ENCODE assay signal across 33 cellular contexts in genomic region chr1:7745783-7746182, GRCh38. TPM values are rescaled to one million over a fixed set of nuclear protein-coding genes. Genes with fewer than 3 reads are reported as not detected.
A peak's percentile ranks its signal among the peaks of the same experiment; 100 is the strongest.
DNase-seq lines count a peak whose midpoint lies in the region; ATAC-seq and TF ChIP-seq lines count a peak whose summit lies in the region.
"Had no signal": no experiment of that assay in that cellular context is flagged by ENCODE, and none has a peak within 500 bp of the region (broad histone marks: within the 10 kb centered on the region; RNA-seq: fewer than 3 reads in every experiment).

No MANE protein-coding gene starts in this region.

- TF ChIP-seq CTCF in WTC11 (IDR thresholded peaks at IDR 0.05): no peak
- TF ChIP-seq CTCF in HFFc6 (IDR thresholded peaks at IDR 0.05): no peak

- H3K23ac ChIP-seq in neuronal stem cell (ENCODE audit: low read depth, low read length, poor library complexity): no peak overlapping the region

- no peaks in the 10 kb centered on the region for H3K4me1 ChIP-seq in neuronal stem cell (ENCODE audit: control insufficient read depth in 2 of 2, insufficient read depth in 1 of 2, low read depth in 1 of 2, low read length in 2 of 2)
- H3K4me1 ChIP-seq: Caco-2, colonic mucosa, HAP-1, left ventricle myocardium inferior, tibial nerve had no signal

- no peak overlapping the region for H2AK5ac ChIP-seq in neuronal stem cell (ENCODE audit: low read depth, low read length)

- H2BK120ac ChIP-seq in neuronal stem cell (ENCODE audit: low read depth, low read length): no peak overlapping the region

- H3K27ac ChIP-seq in epithelial cell of prostate (peak overlapping the region; percentile 50), neuronal stem cell (replicated peaks; ENCODE audit: low read length) (no peak overlapping the region)
- H3K27ac ChIP-seq: colonic mucosa, KMS-11, left ventricle myocardium inferior, tibial nerve, WERI-Rb-1 had no signal

- H3K27me3 ChIP-seq in neuronal stem cell (ENCODE audit: control insufficient read depth in 3 of 3, insufficient read depth in 3 of 3, low read depth in 1 of 3, low read length in 3 of 3) (no peaks in the 10 kb centered on the region), H7 (ENCODE audit: control insufficient read depth, insufficient read depth, low read length) (no peaks in the 10 kb centered on the region)
- H3K27me3 ChIP-seq: colonic mucosa, tibial nerve had no signal

- H3K27ac Mint-ChIP-seq in WTC11 (peak overlapping the region; percentile 18), HFFc6 (no peak overlapping the region)
- no peak overlapping the region for H3K27ac Mint-ChIP-seq in activated T-cell treated with anti-CD3 and anti-CD28 coated beads, Interleukin-2, amount 50 U/mL, for 24 hours
- H3K27ac Mint-ChIP-seq: activated naive CD4-positive, alpha-beta T cell treated with anti-CD3 and anti-CD28 coated beads, Interleukin-2, amount 10 ng/mL, durations not matched to agents 7 days and 5 days; immature natural killer cell; mesothelial cell of epicardium; natural killer cell had no signal

- POLR2A ChIA-PET in WTC11 (lab: Charles Lee): no interaction called here

- H2BK5ac ChIP-seq in neuronal stem cell (ENCODE audit: low read length): no peak overlapping the region

- no peak overlapping the region for H3K14ac ChIP-seq in neuronal stem cell (ENCODE audit: low read length)

- CTCF ChIA-PET in WTC11 (lab: Charles Lee): interaction anchor here (1.4 to 1.7 kb wide), 2 partner anchors 10 to 76 kb away, joined by 3 to 7 read pairs; no protein-coding TSS in a partner anchor

- no peaks in the 10 kb centered on the region for H3K79me1 ChIP-seq in neuronal stem cell (ENCODE audit: low read depth, low read length)

- H4K8ac ChIP-seq in neuronal stem cell (ENCODE audit: low read depth, low read length): no peak overlapping the region

- no peak overlapping the region for H4K91ac ChIP-seq in neuronal stem cell (ENCODE audit: low read depth, low read length, poor library complexity)

- no peak overlapping the region for H2BK12ac ChIP-seq in neuronal stem cell (ENCODE audit: low read length)

- no peaks in the 10 kb centered on the region for H3K9me3 Mint-ChIP-seq in WTC11
- H3K9me3 Mint-ChIP-seq in HFFc6: no peaks in the 10 kb centered on the region
- H3K9me3 Mint-ChIP-seq in activated T-cell treated with anti-CD3 and anti-CD28 coated beads, Interleukin-2, amount 50 U/mL, for 24 hours: no peaks in the 10 kb centered on the region
- H3K9me3 Mint-ChIP-seq: activated naive CD4-positive, alpha-beta T cell treated with anti-CD3 and anti-CD28 coated beads, Interleukin-2, amount 10 ng/mL, durations not matched to agents 7 days and 5 days; immature natural killer cell; mesothelial cell of epicardium; natural killer cell; stimulated activated naive CD8-positive, alpha-beta T cell treated with anti-CD3 and anti-CD28 coated beads, Interleukin-15, amount 100 ng/mL, for 72 hours had no signal

- DNase-seq in WTC11 (ENCODE audit: low spot score) (no peak), epithelial cell of prostate (ENCODE audit: low read depth, low spot score) (peak; percentile 52), neuronal stem cell (ENCODE audit: low spot score) (no peak), H7 (no peak), HFFc6 (no peak)
- DNase-seq in activated T-cell treated with anti-CD3 and anti-CD28 coated beads, Interleukin-2, amount 50 U/mL, for 24 hours: no peak
- DNase-seq: activated CD4-positive, alpha-beta T cell treated with anti-CD3 and anti-CD28 coated beads, Interleukin-2, amount 50 U/mL, for 1 hour; activated naive CD4-positive, alpha-beta T cell treated with anti-CD3 and anti-CD28 coated beads, Interleukin-2, amount 10 ng/mL, durations not matched to agents 7 days and 5 days; amniotic stem cell; C1 segment of cervical spinal cord; Caco-2; colonic mucosa; DND-41; effector memory CD4-positive, alpha-beta T cell; hypothalamus; immature natural killer cell; left ventricle myocardium inferior; natural killer cell; NCI-H1694; NCI-H2171; NCI-H510A treated with DMSO at 0.1 percent for 48 hours; retina; SHP77; small intestine; stimulated activated CD4-positive, alpha-beta T cell treated with anti-CD3 and anti-CD28 coated beads, Interleukin-1b, Interleukin-23, amount 100 ng/mL, for 48 hours; stimulated activated CD8-positive, alpha-beta memory T cell treated with anti-CD3 and anti-CD28 coated beads, Interleukin-4, amount 100 ng/mL, for 48 hours; stimulated activated naive CD8-positive, alpha-beta T cell treated with anti-CD3 and anti-CD28 coated beads, Interleukin-15, amount 100 ng/mL, for 72 hours; WERI-Rb-1 had no signal

- H3K4me3 Mint-ChIP-seq in WTC11: no peak overlapping the region
- no peak overlapping the region for H3K4me3 Mint-ChIP-seq in HFFc6
- H3K4me3 Mint-ChIP-seq in activated T-cell treated with anti-CD3 and anti-CD28 coated beads, Interleukin-2, amount 50 U/mL, for 24 hours: no peak overlapping the region
- H3K4me3 Mint-ChIP-seq: activated naive CD4-positive, alpha-beta T cell treated with anti-CD3 and anti-CD28 coated beads, Interleukin-2, amount 10 ng/mL, durations not matched to agents 7 days and 5 days; immature natural killer cell; mesothelial cell of epicardium; natural killer cell; stimulated activated naive CD8-positive, alpha-beta T cell treated with anti-CD3 and anti-CD28 coated beads, Interleukin-15, amount 100 ng/mL, for 72 hours had no signal

- H3K4me3 ChIP-seq in neuronal stem cell (ENCODE audit: low read length in 2 of 2): no peak overlapping the region
- H3K4me3 ChIP-seq in H7 (ENCODE audit: insufficient read depth, low read depth, low read length): no peak overlapping the region
- H3K4me3 ChIP-seq: colonic mucosa, HAP-1, left ventricle myocardium inferior, tibial nerve had no signal

- H3K27me3 Mint-ChIP-seq in WTC11 (ENCODE audit: low read depth) (no peaks in the 10 kb centered on the region), HFFc6 (ENCODE audit: insufficient read depth) (peaks cover 43% of the 10 kb centered on the region)
- no peaks in the 10 kb centered on the region for H3K27me3 Mint-ChIP-seq in activated T-cell treated with anti-CD3 and anti-CD28 coated beads, Interleukin-2, amount 50 U/mL, for 24 hours
- H3K27me3 Mint-ChIP-seq: stimulated activated naive CD8-positive, alpha-beta T cell treated with anti-CD3 and anti-CD28 coated beads, Interleukin-15, amount 100 ng/mL, for 72 hours had no signal

- ATAC-seq in WTC11: no peak
- ATAC-seq in GM21423 (IDR thresholded peaks at IDR 0.05; ENCODE audit: unreplicated experiment): no peak
- ATAC-seq: natural killer cell; stimulated activated naive CD8-positive, alpha-beta T cell treated with anti-CD3 and anti-CD28 coated beads, Interleukin-15, amount 100 ng/mL, for 72 hours had no signal

- H3K9ac ChIP-seq in neuronal stem cell (ENCODE audit: low read depth, low read length, poor library complexity): no peak overlapping the region
- H3K9ac ChIP-seq: KMS-11 had no signal

- peaks cover 8% of the 10 kb centered on the region for H3K36me3 Mint-ChIP-seq in WTC11
- no peaks in the 10 kb centered on the region for H3K36me3 Mint-ChIP-seq in HFFc6 (ENCODE audit: low read depth)
- H3K36me3 Mint-ChIP-seq in activated T-cell treated with anti-CD3 and anti-CD28 coated beads, Interleukin-2, amount 50 U/mL, for 24 hours (ENCODE audit: low read depth): no peaks in the 10 kb centered on the region
- H3K36me3 Mint-ChIP-seq: activated naive CD4-positive, alpha-beta T cell treated with anti-CD3 and anti-CD28 coated beads, Interleukin-2, amount 10 ng/mL, durations not matched to agents 7 days and 5 days; immature natural killer cell; mesothelial cell of epicardium; natural killer cell had no signal

- H3K4me2 ChIP-seq in neuronal stem cell (ENCODE audit: insufficient read depth, low read length, poor library complexity, severe bottlenecking): no peak overlapping the region
- H3K4me2 ChIP-seq: KMS-11 had no signal

- H3K18ac ChIP-seq in neuronal stem cell (ENCODE audit: low read length): peak overlapping the region; percentile 38

- H3K4ac ChIP-seq in neuronal stem cell (ENCODE audit: low read length): no peak overlapping the region

- H2AFZ ChIP-seq in neuronal stem cell (ENCODE audit: low read length): no peak overlapping the region

- no peaks in the 10 kb centered on the region for H3K9me3 ChIP-seq in neuronal stem cell (replicated peaks in 1 of 2; ENCODE audit: control insufficient read depth in 2 of 2, insufficient read depth in 1 of 2, low read depth in 1 of 2, low read length in 2 of 2)
- H3K9me3 ChIP-seq: Caco-2, colonic mucosa, HAP-1, left ventricle myocardium inferior, tibial nerve had no signal

- no CpG with 5 or more reads among the region's 10 CpGs for WGBS in neuronal stem cell (ENCODE audit: extremely low coverage in 2 of 2, insufficient read length in 2 of 2, insufficient replicate concordance in 1 of 2), 2 donors

- H3K36me3 ChIP-seq in neuronal stem cell (replicated peaks in 1 of 2; ENCODE audit: control insufficient read depth in 2 of 2, insufficient read depth in 2 of 2, low read length in 2 of 2) (peaks cover 7 to 75% of the 10 kb centered on the region in 2 donors), H7 (replicated peaks; ENCODE audit: control insufficient read depth, insufficient read depth, low read length) (no peaks in the 10 kb centered on the region)
- H3K36me3 ChIP-seq: colonic mucosa had no signal

- H2BK15ac ChIP-seq in neuronal stem cell (ENCODE audit: low read length): no peak overlapping the region

- H3K4me1 Mint-ChIP-seq in WTC11: no peaks in the 10 kb centered on the region
- no peaks in the 10 kb centered on the region for H3K4me1 Mint-ChIP-seq in HFFc6 (ENCODE audit: low read depth)
- no peaks in the 10 kb centered on the region for H3K4me1 Mint-ChIP-seq in activated T-cell treated with anti-CD3 and anti-CD28 coated beads, Interleukin-2, amount 50 U/mL, for 24 hours (ENCODE audit: low read depth)
- H3K4me1 Mint-ChIP-seq: activated naive CD4-positive, alpha-beta T cell treated with anti-CD3 and anti-CD28 coated beads, Interleukin-2, amount 10 ng/mL, durations not matched to agents 7 days and 5 days; immature natural killer cell; natural killer cell; stimulated activated naive CD8-positive, alpha-beta T cell treated with anti-CD3 and anti-CD28 coated beads, Interleukin-15, amount 100 ng/mL, for 72 hours had no signal

RNA-seq across cellular contexts. Expression of gene VAMP3, which starts 25.3 kb away (rescaled TPM):
- total RNA-seq in WTC11 (2021): 34.7 to 50.2 TPM (median 40.2 TPM) in 3 replicates
- 65.5 TPM for polyA plus RNA-seq in neuronal stem cell (2013, experiment 1 of 2)
- polyA plus RNA-seq in neuronal stem cell (2013, experiment 2 of 2): 63.0 TPM
- total RNA-seq in H7 (2014; rRNA removed; shearing (Covaris generic)): 69.0 and 78.4 TPM in 2 replicates
- 100 to 1,000 TPM; 138 to 179 (median 163) TPM for total RNA-seq in HFFc6 (2021; fragmentation: NEBNext Ultra II Directional; extraction: Animal tissue kit (Norgen Biotek cat#: 25700))

RNA-seq across cellular contexts. Expression of gene PER3, which starts 38.3 kb away (rescaled TPM):
- total RNA-seq in WTC11 (2021): 8.5 to 11.1 TPM (median 9.9 TPM) in 3 replicates
- polyA plus RNA-seq in neuronal stem cell (2013, experiment 1 of 2): 5.7 TPM
- polyA plus RNA-seq in neuronal stem cell (2013, experiment 2 of 2): 6.0 TPM
- total RNA-seq in H7 (2014; rRNA removed; shearing (Covaris generic)): 1.2 and 2.8 TPM in 2 replicates
- 1 to 10 TPM; 5.7 to 8.1 (median 7.7) TPM for total RNA-seq in HFFc6 (2021; fragmentation: NEBNext Ultra II Directional; extraction: Animal tissue kit (Norgen Biotek cat#: 25700))
